29 cellular contexts compared by ENCODE assay signal in the genomic region with DNA sequence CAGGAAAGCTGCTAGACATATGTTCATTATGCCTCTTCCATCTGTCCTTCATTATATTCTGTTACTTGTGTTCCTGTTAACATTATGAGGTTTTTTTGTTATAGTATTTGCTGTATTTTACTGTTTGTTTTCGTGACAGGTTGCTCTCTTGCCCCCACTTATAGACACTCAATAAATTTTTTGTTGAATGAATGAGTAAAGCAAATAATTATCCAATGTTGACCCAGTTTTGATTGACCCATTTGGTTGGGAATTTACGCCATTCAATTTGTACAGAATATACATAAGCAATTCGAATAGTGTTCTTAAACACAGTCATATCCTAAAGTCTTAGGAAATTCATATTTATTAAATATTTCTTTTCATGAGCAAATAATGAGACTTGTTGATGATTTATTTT. TPM values are rescaled to one million over a fixed set of nuclear protein-coding genes. Genes with fewer than 3 reads are reported as not detected.
DNase-seq lines count a peak whose midpoint lies in the region; ATAC-seq and TF ChIP-seq lines count a peak whose summit lies in the region.
"Had no signal": no experiment of that assay in that cellular context is flagged by ENCODE, and none has a peak within 500 bp of the region (broad histone marks: within the 10 kb centered on the region; RNA-seq: fewer than 3 reads in every experiment).

No MANE protein-coding gene starts in this region.

- H3K4me3 Mint-ChIP-seq in activated CD8-positive, alpha-beta T cell treated with anti-CD3 and anti-CD28 coated beads, Interleukin-2, amount 10 ng/mL, durations not matched to agents 7 days and 5 days = no peak overlapping the region
- no peak overlapping the region for H3K4me3 Mint-ChIP-seq in activated CD8-positive, alpha-beta T cell treated with anti-CD3 and anti-CD28 coated beads for 36 hours
- no peak overlapping the region for H3K4me3 Mint-ChIP-seq in immature natural killer cell
- H3K4me3 Mint-ChIP-seq: B cell; CD8-positive, alpha-beta T cell; WTC11 had no signal

- no peak overlapping the region for H3K4me3 ChIP-seq in gastrocnemius medialis
- H3K4me3 ChIP-seq: ascending aorta, colonic mucosa, smooth muscle cell, thoracic aorta, uterus had no signal

- POLR2A ChIA-PET in activated CD8-positive, alpha-beta T cell treated with anti-CD3 and anti-CD28 coated beads, Interleukin-2, amount 10 ng/mL, durations not matched to agents 7 days and 5 days (lab: Charles Lee) = no interaction called here
- POLR2A ChIA-PET in activated CD8-positive, alpha-beta T cell treated with anti-CD3 and anti-CD28 coated beads for 36 hours (lab: Charles Lee) = no interaction called here

- CTCF ChIA-PET in activated CD8-positive, alpha-beta T cell treated with anti-CD3 and anti-CD28 coated beads, Interleukin-2, amount 10 ng/mL, durations not matched to agents 7 days and 5 days (lab: Charles Lee) = interaction anchor here (3.3 kb wide), 1 partner anchor 13 kb away, joined by 24 read pairs; no protein-coding TSS in a partner anchor
- CTCF ChIA-PET in activated CD8-positive, alpha-beta T cell treated with anti-CD3 and anti-CD28 coated beads for 36 hours (lab: Charles Lee) = interaction anchor here (3.1 to 6.8 kb wide), 2 partner anchors 12 to 197 kb away, joined by 21 to 63 read pairs; no protein-coding TSS in a partner anchor

- H3K27ac Mint-ChIP-seq in activated CD8-positive, alpha-beta T cell treated with anti-CD3 and anti-CD28 coated beads, Interleukin-2, amount 10 ng/mL, durations not matched to agents 7 days and 5 days = peak overlapping the region; percentile 56
- no peak overlapping the region for H3K27ac Mint-ChIP-seq in activated CD8-positive, alpha-beta T cell treated with anti-CD3 and anti-CD28 coated beads for 36 hours
- peak overlapping the region; percentile 19 to 89 (median 50) for H3K27ac Mint-ChIP-seq in immature natural killer cell
- H3K27ac Mint-ChIP-seq: activated CD4-positive, alpha-beta T cell treated with anti-CD3 and anti-CD28 coated beads, Interleukin-2, amount 10 ng/mL, durations not matched to agents 24 days and 14 days; B cell; stimulated activated naive CD8-positive, alpha-beta T cell treated with anti-CD3 and anti-CD28 coated beads, Interleukin-15, Interleukin-2, amounts not matched to agents 100 ng/mL and 50 ng/mL, for 24 hours had no signal

- in situ Hi-C loops in gastrocnemius medialis (cut with MboI; ENCODE audit: low sequenced_read_pairs in 4 of 4) = loop anchor here in 1 of 4 donors (25.0 kb wide), 1 partner anchor 203 kb away; the partner anchor contains the start of gene GHITM

- H3K36me3 ChIP-seq in gastrocnemius medialis = no peaks in the 10 kb centered on the region
- H3K36me3 ChIP-seq: ascending aorta, colonic mucosa, thoracic aorta, uterus had no signal

- H3K36me3 Mint-ChIP-seq in activated CD8-positive, alpha-beta T cell treated with anti-CD3 and anti-CD28 coated beads, Interleukin-2, amount 10 ng/mL, durations not matched to agents 7 days and 5 days (ENCODE audit: low read depth) = peaks cover 22% of the 10 kb centered on the region
- peaks cover 16% of the 10 kb centered on the region for H3K36me3 Mint-ChIP-seq in activated CD8-positive, alpha-beta T cell treated with anti-CD3 and anti-CD28 coated beads for 36 hours (ENCODE audit: low read depth)
- no peaks in the 10 kb centered on the region for H3K36me3 Mint-ChIP-seq in immature natural killer cell
- H3K36me3 Mint-ChIP-seq: WTC11 had no signal

- intact Hi-C loops in activated CD8-positive, alpha-beta T cell treated with anti-CD3 and anti-CD28 coated beads for 36 hours (cut with micrococcal nuclease) = no loop called here
- intact Hi-C loops in gastrocnemius medialis (cut with DNase I; ENCODE audit: low total_unique reads) = no loop called here

- H3K27ac ChIP-seq in gastrocnemius medialis = no peak overlapping the region
- H3K27ac ChIP-seq: ascending aorta, colonic mucosa, RWPE1, thoracic aorta, uterus had no signal

- no peaks in the 10 kb centered on the region for H3K27me3 Mint-ChIP-seq in activated CD8-positive, alpha-beta T cell treated with anti-CD3 and anti-CD28 coated beads, Interleukin-2, amount 10 ng/mL, durations not matched to agents 7 days and 5 days (ENCODE audit: low read depth)
- H3K27me3 Mint-ChIP-seq in activated CD8-positive, alpha-beta T cell treated with anti-CD3 and anti-CD28 coated beads for 36 hours = no peaks in the 10 kb centered on the region
- H3K27me3 Mint-ChIP-seq in immature natural killer cell (ENCODE audit: low read depth in 3 of 3) = peaks cover 0 to 2% (median 2%) of the 10 kb centered on the region in 3 donors
- H3K27me3 Mint-ChIP-seq: activated CD4-positive, alpha-beta T cell treated with anti-CD3 and anti-CD28 coated beads, Interleukin-2, amount 10 ng/mL, durations not matched to agents 24 days and 14 days; B cell; stimulated activated naive CD8-positive, alpha-beta T cell treated with anti-CD3 and anti-CD28 coated beads, Interleukin-15, Interleukin-2, amounts not matched to agents 100 ng/mL and 50 ng/mL, for 24 hours; T-cell had no signal

- DNase-seq in activated CD8-positive, alpha-beta T cell treated with anti-CD3 and anti-CD28 coated beads, Interleukin-2, amount 10 ng/mL, durations not matched to agents 7 days and 5 days = no peak
- DNase-seq in activated CD8-positive, alpha-beta T cell treated with anti-CD3 and anti-CD28 coated beads for 36 hours = no peak
- DNase-seq in NCI-H2029 treated with DMSO at 0.1 percent for 48 hours (lab: John Stamatoyannopoulos, UW) (peak; percentile 59), immature natural killer cell (no peak), occipital lobe (lab: John Stamatoyannopoulos, UW) (no peak), COLO668 (lab: John Stamatoyannopoulos, UW; ENCODE audit: unreplicated experiment) (no peak), gastrocnemius medialis (no peak)
- DNase-seq: ACHN; activated CD4-positive, alpha-beta T cell treated with anti-CD3 and anti-CD28 coated beads, Interleukin-2, amount 10 ng/mL, durations not matched to agents 24 days and 14 days; activated gamma-delta T cell treated with Interleukin-2 at 50 U/mL for 16 hours; activated T-cell treated with anti-CD3 and anti-CD28 coated beads, Interleukin-2, amount 50 U/mL, for 1 hour; CD8-positive, alpha-beta T cell; colonic mucosa; DMS79; effector CD4-positive, alpha-beta T cell; hypothalamus; NCI-H1436; NCI-H226; OCI-M1; right cardiac atrium; T-cell; uterus had no signal

- no peaks in the 10 kb centered on the region for H3K9me3 ChIP-seq in gastrocnemius medialis
- H3K9me3 ChIP-seq: ascending aorta, colonic mucosa, thoracic aorta, uterus had no signal

- TF ChIP-seq CTCF in activated CD8-positive, alpha-beta T cell treated with anti-CD3 and anti-CD28 coated beads for 36 hours (IDR thresholded peaks at IDR 0.05) = no peak
- TF ChIP-seq CTCF in gastrocnemius medialis (IDR thresholded peaks at IDR 0.05 in 4 of 5, conservative IDR thresholded peaks at IDR 0.05 in 1 of 5) = no peak

- no peak for ATAC-seq in activated CD8-positive, alpha-beta T cell treated with anti-CD3 and anti-CD28 coated beads, Interleukin-2, amount 10 ng/mL, durations not matched to agents 7 days and 5 days
- no peak for ATAC-seq in activated CD8-positive, alpha-beta T cell treated with anti-CD3 and anti-CD28 coated beads for 36 hours
- no peak for ATAC-seq in gastrocnemius medialis
- ATAC-seq: right cardiac atrium, T-cell, WTC11 had no signal

- no peaks in the 10 kb centered on the region for H3K27me3 ChIP-seq in gastrocnemius medialis
- H3K27me3 ChIP-seq: ascending aorta, colonic mucosa, uterus had no signal

- peaks cover 31 to 43% of the 10 kb centered on the region in 2 donors for H3K4me1 ChIP-seq in gastrocnemius medialis
- H3K4me1 ChIP-seq: ascending aorta, colonic mucosa had no signal

- TF ChIP-seq POLR2A in gastrocnemius medialis (IDR thresholded peaks at IDR 0.05) = no peak

- no peaks in the 10 kb centered on the region for H3K9me3 Mint-ChIP-seq in activated CD8-positive, alpha-beta T cell treated with anti-CD3 and anti-CD28 coated beads, Interleukin-2, amount 10 ng/mL, durations not matched to agents 7 days and 5 days (ENCODE audit: insufficient read depth)
- no peaks in the 10 kb centered on the region for H3K9me3 Mint-ChIP-seq in activated CD8-positive, alpha-beta T cell treated with anti-CD3 and anti-CD28 coated beads for 36 hours
- no peaks in the 10 kb centered on the region for H3K9me3 Mint-ChIP-seq in immature natural killer cell
- H3K9me3 Mint-ChIP-seq: activated CD4-positive, alpha-beta T cell treated with anti-CD3 and anti-CD28 coated beads, Interleukin-2, amount 10 ng/mL, durations not matched to agents 24 days and 14 days; CD8-positive, alpha-beta T cell; stimulated activated naive CD8-positive, alpha-beta T cell treated with anti-CD3 and anti-CD28 coated beads, Interleukin-15, Interleukin-2, amounts not matched to agents 100 ng/mL and 50 ng/mL, for 24 hours; T-cell; WTC11 had no signal

- H3K4me1 Mint-ChIP-seq in activated CD8-positive, alpha-beta T cell treated with anti-CD3 and anti-CD28 coated beads, Interleukin-2, amount 10 ng/mL, durations not matched to agents 7 days and 5 days (ENCODE audit: low read depth) = peaks cover 58% of the 10 kb centered on the region
- peaks cover 57% of the 10 kb centered on the region for H3K4me1 Mint-ChIP-seq in activated CD8-positive, alpha-beta T cell treated with anti-CD3 and anti-CD28 coated beads for 36 hours (ENCODE audit: low read depth)
- peaks cover 53 to 62% of the 10 kb centered on the region in 2 donors for H3K4me1 Mint-ChIP-seq in immature natural killer cell

RNA-seq across cellular contexts. Expression of gene CCSER2, which starts 11.8 kb away (rescaled TPM):
- total RNA-seq in activated CD8-positive, alpha-beta T cell treated with anti-CD3 and anti-CD28 coated beads, Interleukin-2, amount 10 ng/mL, durations not matched to agents 7 days and 5 days = 10 to 100 TPM; 77.8 to 78.8 TPM
- 10 to 100 TPM; 56.9 to 57.5 TPM for total RNA-seq in activated CD8-positive, alpha-beta T cell treated with anti-CD3 and anti-CD28 coated beads for 36 hours
- 100 to 1,000 TPM in 2 of 3 donors, 10 to 100 TPM in 1; 81.3 to 118 (median 103) TPM for polyA plus RNA-seq in immature natural killer cell
- 102 TPM for total RNA-seq in occipital lobe
- 10 to 100 TPM; 39.8 to 61.8 (median 49.2) TPM for total RNA-seq in gastrocnemius medialis
